ENCODE assay signal across 13 cellular contexts in the genomic region with DNA sequence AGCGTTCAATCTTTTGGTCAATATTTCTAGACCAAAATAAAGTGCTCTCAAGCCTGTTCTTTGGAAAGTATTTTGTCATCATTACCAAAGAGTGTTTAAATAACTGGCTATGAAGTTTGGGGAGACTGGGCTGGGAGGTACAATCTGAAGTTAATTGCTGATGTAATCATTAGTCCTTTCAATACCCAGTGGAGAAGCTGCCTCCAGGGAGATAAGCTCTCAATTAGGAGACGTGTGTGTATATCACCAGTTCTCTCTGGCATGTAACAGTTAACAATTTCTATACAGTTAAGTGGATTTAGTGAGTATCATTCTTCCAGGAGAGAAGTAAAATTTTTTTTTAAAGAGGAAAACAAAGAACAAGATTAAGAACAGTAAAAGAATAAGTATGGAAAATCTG. TPM values are rescaled to one million over a fixed set of nuclear protein-coding genes. Genes with fewer than 3 reads are reported as not detected.
DNase-seq lines count a peak whose midpoint lies in the region; ATAC-seq and TF ChIP-seq lines count a peak whose summit lies in the region.
"Had no signal": no experiment of that assay in that cellular context is flagged by ENCODE, and none has a peak within 500 bp of the region (broad histone marks: within the 10 kb centered on the region; RNA-seq: fewer than 3 reads in every experiment).

No MANE protein-coding gene starts in this region.

- 26 to 36% methylated on average over 2 of the region's 2 CpGs for WGBS in esophagus squamous epithelium, 2 donors

- H3K4me1 ChIP-seq in cardiac muscle cell (ENCODE audit: low read depth) (peaks cover 17% of the 10 kb centered on the region), esophagus squamous epithelium (peaks cover 5 to 94% (median 14%) of the 10 kb centered on the region in 3 donors), upper lobe of right lung (peaks cover 29% of the 10 kb centered on the region)

- H3K27ac ChIP-seq in cardiac muscle cell (no peak overlapping the region), esophagus squamous epithelium (peak overlapping the region in 3 of 4 donors; percentile 77 to 95 (median 90)), neural cell (ENCODE audit: low read length) (no peak overlapping the region), upper lobe of right lung (peak overlapping the region; percentile 89)
- H3K27ac ChIP-seq: HL-60 had no signal

- H3K9me3 ChIP-seq in cardiac muscle cell (ENCODE audit: low read depth), result no peaks in the 10 kb centered on the region
- H3K9me3 ChIP-seq in esophagus squamous epithelium, result no peaks in the 10 kb centered on the region
- H3K9me3 ChIP-seq in neural cell (ENCODE audit: low read length), result no peaks in the 10 kb centered on the region
- no peaks in the 10 kb centered on the region for H3K9me3 ChIP-seq in upper lobe of right lung

- peak overlapping the region; percentile 71 for H3K4me3 ChIP-seq in cardiac muscle cell
- H3K4me3 ChIP-seq in esophagus squamous epithelium, result peak overlapping the region; percentile 52 to 77 (median 64)
- peak overlapping the region; percentile 91 for H3K4me3 ChIP-seq in neural cell (ENCODE audit: low read length)
- peak overlapping the region; percentile 71 for H3K4me3 ChIP-seq in upper lobe of right lung

- H3K79me2 ChIP-seq in neural cell (replicated peaks; ENCODE audit: insufficient read depth, low read length), result no peaks in the 10 kb centered on the region

- intact Hi-C loops in left ventricle myocardium superior (cut with micrococcal nuclease), result loop anchor here (10.0 kb wide), 2 partner anchors 71 to 109 kb away; no protein-coding TSS in a partner anchor
- intact Hi-C loops in esophagus squamous epithelium (cut with DNase I), result no loop called here
- intact Hi-C loops in upper lobe of right lung (cut with DNase I), result loop anchor here (10.0 kb wide), 1 partner anchor 81 kb away; no protein-coding TSS in a partner anchor

- no peaks in the 10 kb centered on the region for H3F3A ChIP-seq in neural cell (ENCODE audit: insufficient read depth, low read length, poor library complexity, severe bottlenecking)

- H3K27me3 ChIP-seq in cardiac muscle cell (peaks cover 3% of the 10 kb centered on the region), esophagus squamous epithelium (peaks cover 0 to 88% (median 3%) of the 10 kb centered on the region in 4 donors), neural cell (ENCODE audit: insufficient read depth, low read depth, low read length) (peaks cover 10% of the 10 kb centered on the region), upper lobe of right lung (peaks cover 14% of the 10 kb centered on the region)

- H3K36me3 ChIP-seq in cardiac muscle cell (no peaks in the 10 kb centered on the region), esophagus squamous epithelium (no peaks in the 10 kb centered on the region), neural cell (ENCODE audit: insufficient read depth, low read length) (no peaks in the 10 kb centered on the region), upper lobe of right lung (no peaks in the 10 kb centered on the region)

- H3K4me2 ChIP-seq in neural cell (ENCODE audit: low read length), result peak overlapping the region; percentile 55

- no peaks in the 10 kb centered on the region for H3K9me2 ChIP-seq in neural cell (ENCODE audit: insufficient read depth, low read length)

- H2AFZ ChIP-seq in neural cell (ENCODE audit: low read depth, low read length), result no peak overlapping the region

- DNase-seq in cardiac muscle cell (ENCODE audit: low read depth in 1 of 2, low spot score in 1 of 2) (no peak), left ventricle myocardium superior (no peak), esophagus squamous epithelium (lab: John Stamatoyannopoulos, UW) (no peak), upper lobe of right lung (no peak), MV-4-11 (lab: John Stamatoyannopoulos, UW) (no peak), Ammon's horn (ENCODE audit: low spot score) (no peak), NCI-H2029 (lab: John Stamatoyannopoulos, UW) (no peak)
- DNase-seq: 8988T; NCI-H1694; stimulated activated CD4-positive, alpha-beta T cell treated with anti-CD3 and anti-CD28 coated beads, Interleukin-15, amount 100 ng/mL, for 24 hours; stimulated activated naive CD8-positive, alpha-beta T cell treated with anti-CD3 and anti-CD28 coated beads, Interleukin-15, amount 100 ng/mL, for 72 hours had no signal

- no peak for TF ChIP-seq POLR2A in esophagus squamous epithelium (IDR thresholded peaks at IDR 0.05)

- no peak for TF ChIP-seq RAD21 in neural cell (conservative IDR thresholded peaks at IDR 0.05)

- no peaks in the 10 kb centered on the region for H4K20me1 ChIP-seq in neural cell (ENCODE audit: insufficient read depth)

- TF ChIP-seq CTCF in cardiac muscle cell (IDR thresholded peaks at IDR 0.05; ENCODE audit: low read depth, low read length) (no peak), esophagus squamous epithelium (IDR thresholded peaks at IDR 0.05) (no peak), neural cell (IDR thresholded peaks at IDR 0.05; ENCODE audit: poor library complexity, severe bottlenecking) (no peak), upper lobe of right lung (IDR thresholded peaks at IDR 0.05) (no peak)

- TF ChIP-seq EP300 in neural cell (conservative IDR thresholded peaks at IDR 0.05; ENCODE audit: poor library complexity, severe bottlenecking), result no peak

- ATAC-seq in left ventricle myocardium superior (no peak), upper lobe of right lung (no peak)
- ATAC-seq: stimulated activated naive CD8-positive, alpha-beta T cell treated with anti-CD3 and anti-CD28 coated beads, Interleukin-15, amount 100 ng/mL, for 72 hours had no signal

- H3K9ac ChIP-seq in neural cell (ENCODE audit: low read length), result no peak overlapping the region

TF ChIP-seq in neural cell, 6 proteins besides CTCF, POLR2A, EP300 and RAD21:
- TF ChIP-seq MXI1 (conservative IDR thresholded peaks at IDR 0.05; ENCODE audit: poor library complexity, severe bottlenecking) (no peak), POLR2AphosphoS5 (IDR thresholded peaks at IDR 0.05) (no peak), EZH2 (IDR thresholded peaks at IDR 0.05; ENCODE audit: borderline replicate concordance, insufficient read depth, low read length, poor library complexity, severe bottlenecking) (no peak), SMC3 (conservative IDR thresholded peaks at IDR 0.05; ENCODE audit: poor library complexity) (no peak), TAF1 (IDR thresholded peaks at IDR 0.05; ENCODE audit: low read depth) (no peak)
- TF ChIP-seq, protein P1, sequence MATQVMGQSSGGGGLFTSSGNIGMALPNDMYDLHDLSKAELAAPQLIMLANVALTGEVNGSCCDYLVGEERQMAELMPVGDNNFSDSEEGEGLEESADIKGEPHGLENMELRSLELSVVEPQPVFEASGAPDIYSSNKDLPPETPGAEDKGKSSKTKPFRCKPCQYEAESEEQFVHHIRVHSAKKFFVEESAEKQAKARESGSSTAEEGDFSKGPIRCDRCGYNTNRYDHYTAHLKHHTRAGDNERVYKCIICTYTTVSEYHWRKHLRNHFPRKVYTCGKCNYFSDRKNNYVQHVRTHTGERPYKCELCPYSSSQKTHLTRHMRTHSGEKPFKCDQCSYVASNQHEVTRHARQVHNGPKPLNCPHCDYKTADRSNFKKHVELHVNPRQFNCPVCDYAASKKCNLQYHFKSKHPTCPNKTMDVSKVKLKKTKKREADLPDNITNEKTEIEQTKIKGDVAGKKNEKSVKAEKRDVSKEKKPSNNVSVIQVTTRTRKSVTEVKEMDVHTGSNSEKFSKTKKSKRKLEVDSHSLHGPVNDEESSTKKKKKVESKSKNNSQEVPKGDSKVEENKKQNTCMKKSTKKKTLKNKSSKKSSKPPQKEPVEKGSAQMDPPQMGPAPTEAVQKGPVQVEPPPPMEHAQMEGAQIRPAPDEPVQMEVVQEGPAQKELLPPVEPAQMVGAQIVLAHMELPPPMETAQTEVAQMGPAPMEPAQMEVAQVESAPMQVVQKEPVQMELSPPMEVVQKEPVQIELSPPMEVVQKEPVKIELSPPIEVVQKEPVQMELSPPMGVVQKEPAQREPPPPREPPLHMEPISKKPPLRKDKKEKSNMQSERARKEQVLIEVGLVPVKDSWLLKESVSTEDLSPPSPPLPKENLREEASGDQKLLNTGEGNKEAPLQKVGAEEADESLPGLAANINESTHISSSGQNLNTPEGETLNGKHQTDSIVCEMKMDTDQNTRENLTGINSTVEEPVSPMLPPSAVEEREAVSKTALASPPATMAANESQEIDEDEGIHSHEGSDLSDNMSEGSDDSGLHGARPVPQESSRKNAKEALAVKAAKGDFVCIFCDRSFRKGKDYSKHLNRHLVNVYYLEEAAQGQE (IDR thresholded peaks at IDR 0.05; ENCODE audit: borderline replicate concordance), result no peak
TF ChIP-seq in neural cell: peak in this region for 0.

RNA-seq across cellular contexts. Expression of a gene that starts 1.4 kb away (rescaled TPM):
- 107 and 171 TPM in 2 replicates for total RNA-seq in cardiac muscle cell
- polyA plus RNA-seq in cardiac muscle cell, result 73.9 and 95.2 TPM in 2 replicates
- 119 TPM for total RNA-seq in left ventricle myocardium superior
- total RNA-seq in esophagus squamous epithelium, result 10 to 100 TPM in 3 of 4 donors, 1 to 10 TPM in 1; 8.9 to 97.1 (median 40.2) TPM
- polyA plus RNA-seq in neural cell, result 13.1 and 13.2 TPM in 2 replicates
- 13.4 and 16.2 TPM in 2 replicates for polyA minus RNA-seq in neural cell
- total RNA-seq in upper lobe of right lung, result 242 TPM

RNA-seq across cellular contexts. Expression of a gene that starts 1.5 kb away (rescaled TPM):
- total RNA-seq in cardiac muscle cell (285 and 516 TPM in 2 replicates), left ventricle myocardium superior (126 TPM), esophagus squamous epithelium (100 to 1,000 TPM in 1 of 4 donors, 10 to 100 TPM in 3; 11.9 to 102 (median 43.5) TPM), upper lobe of right lung (273 TPM)
- polyA plus RNA-seq in cardiac muscle cell (184 and 277 TPM in 2 replicates), neural cell (30.8 and 38.7 TPM in 2 replicates)
- polyA minus RNA-seq in neural cell, result 86.7 and 110 TPM in 2 replicates

Comparison
In these comparisons a context has a peak if more than half of its experiments do, and no peak if none do; other contexts are left out.
1. H3K27ac ChIP-seq: peak in esophagus squamous epithelium (3 of 4) and upper lobe of right lung (single experiment); none in cardiac muscle cell (single experiment) and neural cell (single experiment).
2. Peak in every context shown above with its lines, with median percentiles within 50 percentile points of each other: H3K4me3 ChIP-seq.